Comparison of ENCODE assay signal across 1 cellular context in genomic region chr6:41346435-41346834, GRCh38.
TF ChIP-seq lines count a peak whose summit lies in the region.

No MANE protein-coding gene starts in this region.

TF ChIP-seq in K562, 482 proteins besides CTCF, POLR2A, EP300 and RAD21:
- TF ChIP-seq USF2 (CRISPR knock-in tag; IDR thresholded peaks at IDR 0.05) (peak; percentile 41), PBX2 (CRISPR knock-in tag; IDR thresholded peaks at IDR 0.05; ENCODE audit: low read depth) (no peak), PBX2 (tag; conservative IDR thresholded peaks at IDR 0.05; ENCODE audit: low read depth) (peak; percentile 65), NFE2L1 (tag; IDR thresholded peaks at IDR 0.05; ENCODE audit: borderline replicate concordance, low read depth) (no peak), MEIS2 (IDR thresholded peaks at IDR 0.05; ENCODE audit: partially characterized antibody) (peak; percentile 28)
- TF ChIP-seq, protein P1, sequence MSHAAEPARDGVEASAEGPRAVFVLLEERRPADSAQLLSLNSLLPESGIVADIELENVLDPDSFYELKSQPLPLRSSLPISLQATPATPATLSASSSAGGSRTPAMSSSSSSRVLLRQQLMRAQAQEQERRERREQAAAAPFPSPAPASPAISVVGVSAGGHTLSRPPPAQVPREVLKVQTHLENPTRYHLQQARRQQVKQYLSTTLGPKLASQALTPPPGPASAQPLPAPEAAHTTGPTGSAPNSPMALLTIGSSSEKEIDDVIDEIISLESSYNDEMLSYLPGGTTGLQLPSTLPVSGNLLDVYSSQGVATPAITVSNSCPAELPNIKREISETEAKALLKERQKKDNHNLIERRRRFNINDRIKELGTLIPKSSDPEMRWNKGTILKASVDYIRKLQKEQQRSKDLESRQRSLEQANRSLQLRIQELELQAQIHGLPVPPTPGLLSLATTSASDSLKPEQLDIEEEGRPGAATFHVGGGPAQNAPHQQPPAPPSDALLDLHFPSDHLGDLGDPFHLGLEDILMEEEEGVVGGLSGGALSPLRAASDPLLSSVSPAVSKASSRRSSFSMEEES (CRISPR knock-in tag; IDR thresholded peaks at IDR 0.05) = 0 out of 2 replicates have a peak, but pooled peaks have one; percentile 27
